ENCODE assay signal across 9 cellular contexts in the genomic region with DNA sequence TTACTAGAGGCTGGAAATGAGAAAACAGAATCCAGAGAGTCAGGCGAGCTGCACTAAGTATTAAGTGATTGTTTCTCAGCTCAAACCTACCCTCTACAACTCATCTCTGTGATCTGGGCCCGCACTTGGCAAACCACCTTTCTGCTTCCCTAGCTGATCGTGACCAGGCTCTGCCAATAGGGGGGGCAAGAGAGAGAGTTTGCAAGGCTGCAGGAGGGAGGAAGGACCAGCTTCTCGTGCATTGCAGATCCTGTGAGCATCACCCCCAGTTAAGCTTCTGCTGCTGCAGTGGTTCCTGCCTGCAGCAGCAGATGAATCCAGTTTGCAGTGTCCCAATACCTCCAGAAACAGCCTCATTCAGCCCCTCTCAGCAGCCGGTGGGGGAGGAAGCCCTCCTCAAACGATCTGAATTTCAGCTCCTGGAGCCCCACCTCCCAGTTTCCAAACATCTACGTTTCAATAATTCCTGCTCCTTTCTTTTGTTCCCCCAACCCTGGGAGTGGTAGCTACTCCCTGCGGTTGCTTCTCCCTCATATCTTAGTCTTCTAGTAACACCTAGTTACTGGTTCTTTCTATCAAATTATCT. TPM values are rescaled to one million over a fixed set of nuclear protein-coding genes. Genes with fewer than 3 reads are reported as not detected.
DNase-seq lines count a peak whose midpoint lies in the region; ATAC-seq and TF ChIP-seq lines count a peak whose summit lies in the region.
"Had no signal": no experiment of that assay in that cellular context is flagged by ENCODE, and none has a peak within 500 bp of the region (broad histone marks: within the 10 kb centered on the region; RNA-seq: fewer than 3 reads in every experiment).

No MANE protein-coding gene starts in this region.

- no peaks in the 10 kb centered on the region for H3K27me3 ChIP-seq in RWPE2 (ENCODE audit: insufficient read depth, poor library complexity, severe bottlenecking)
- H3K27me3 ChIP-seq in transverse colon, result no peaks in the 10 kb centered on the region

- WGBS in transverse colon (ENCODE audit: low coverage in 1 of 2), 2 donors, result 42 to 62% methylated on average over 3 to 8 of the region's 8 CpGs

- TF ChIP-seq CTCF in RWPE2 (IDR thresholded peaks at IDR 0.05; ENCODE audit: poor library complexity, severe bottlenecking) (peak; percentile 71), osteocyte (IDR thresholded peaks at IDR 0.05) (peak; percentile 75), transverse colon (IDR thresholded peaks at IDR 0.05) (peak; percentile 44 to 68 (median 54))

- H3K4me1 ChIP-seq in RWPE2 (ENCODE audit: insufficient read depth, poor library complexity, severe bottlenecking), result no peaks in the 10 kb centered on the region
- H3K4me1 ChIP-seq in transverse colon, result no peaks in the 10 kb centered on the region

- no peaks in the 10 kb centered on the region for H3K4me1 Mint-ChIP-seq in osteocyte (ENCODE audit: unreplicated experiment)

- peak; percentile 67; the same call in 2 of the 3 replicates for ATAC-seq in RWPE2 (ENCODE audit: low read depth)

- H3K4me3 ChIP-seq in RWPE2 (ENCODE audit: severe bottlenecking) (no peak overlapping the region), transverse colon (no peak overlapping the region)

- TF ChIP-seq POLR2A in transverse colon (IDR thresholded peaks at IDR 0.05), result no peak

- in situ Hi-C loops in transverse colon (cut with MboI; ENCODE audit: low pct_ligation_motif_present in 1 of 4, low pct_unique_long_range_greater_than_20kb in 1 of 4, low sequenced_read_pairs in 3 of 4), result loop anchor here in 1 of 4 donors (10.0 kb wide), 1 partner anchor 90 kb away; no protein-coding TSS in a partner anchor

- H3K27ac ChIP-seq in RWPE2 (ENCODE audit: poor library complexity, severe bottlenecking), result no peak overlapping the region
- no peak overlapping the region for H3K27ac ChIP-seq in transverse colon

- peaks cover 22% of the 10 kb centered on the region for H3K36me3 Mint-ChIP-seq in osteocyte (ENCODE audit: unreplicated experiment)

- H3K9me3 ChIP-seq in RWPE2 (ENCODE audit: severe bottlenecking) (no peaks in the 10 kb centered on the region), transverse colon (no peaks in the 10 kb centered on the region)

- H3K27ac Mint-ChIP-seq in osteocyte (ENCODE audit: unreplicated experiment), result no peak overlapping the region
- H3K27ac Mint-ChIP-seq: dendritic cell treated with granulocyte-macrophage colony-stimulating factor and Interleukin-4, amounts not matched to agents 40 ng/mL and 50 ng/mL, for 4 days had no signal

- H3K9me3 Mint-ChIP-seq in osteocyte (ENCODE audit: unreplicated experiment), result no peaks in the 10 kb centered on the region
- H3K9me3 Mint-ChIP-seq: dendritic cell treated with granulocyte-macrophage colony-stimulating factor and Interleukin-4, amounts not matched to agents 40 ng/mL and 50 ng/mL, for 4 days had no signal

- H3K36me3 ChIP-seq in RWPE2 (ENCODE audit: low read depth) (peaks cover 63% of the 10 kb centered on the region), transverse colon (peaks cover 0 to 36% (median 11%) of the 10 kb centered on the region in 4 donors)

- TF ChIP-seq EP300 in transverse colon (IDR thresholded peaks at IDR 0.05; ENCODE audit: low read depth), result no peak

- no peak overlapping the region for H3K4me3 Mint-ChIP-seq in osteocyte (ENCODE audit: unreplicated experiment)
- H3K4me3 Mint-ChIP-seq: dendritic cell treated with granulocyte-macrophage colony-stimulating factor and Interleukin-4, amounts not matched to agents 40 ng/mL and 50 ng/mL, for 4 days had no signal

- intact Hi-C loops in transverse colon (cut with DNase I; ENCODE audit: low total_unique reads), result no loop called here

- no peaks in the 10 kb centered on the region for H3K27me3 Mint-ChIP-seq in osteocyte (ENCODE audit: unreplicated experiment)
- H3K27me3 Mint-ChIP-seq: dendritic cell treated with granulocyte-macrophage colony-stimulating factor and Interleukin-4, amounts not matched to agents 40 ng/mL and 50 ng/mL, for 4 days had no signal

- peak; percentile 82 for DNase-seq in D341Med (ENCODE audit: low spot score)
- peak; percentile 87 for DNase-seq in HuH-7 (ENCODE audit: low spot score)
- DNase-seq in RWPE2 (ENCODE audit: low spot score), result no peak
- DNase-seq in activated T-helper 1 cell treated with anti-CD3 and anti-CD28 coated beads, Interleukin-2, amount 50 U/mL, for 16 hours (ENCODE audit: low read depth in 1 of 2, low spot score in 1 of 2), result peak; percentile 66 to 73
- DNase-seq in fibroblast of the conjunctiva (ENCODE audit: low read depth), result peak; percentile 57
- peak; percentile 89 for DNase-seq in osteocyte (ENCODE audit: extremely low spot score, unreplicated experiment)
- peak; percentile 79 for DNase-seq in transverse colon
- DNase-seq in NCI-H187 treated with DMSO at 0.1 percent for 48 hours (lab: John Stamatoyannopoulos, UW), result no peak

RNA-seq across cellular contexts. Expression of a gene that starts 20.0 kb away (rescaled TPM):
- total RNA-seq in osteocyte (37.1 and 43.2 TPM in 2 replicates), transverse colon (100 to 1,000 TPM in 1 of 4 donors, 10 to 100 TPM in 2, 1 to 10 TPM in 1; 8.0 to 147 (median 15.8) TPM)

RNA-seq across cellular contexts. Expression of a gene that starts 20.3 kb away (rescaled TPM):
- total RNA-seq in osteocyte, result 0.91 and 1.2 TPM in 2 replicates
- 1 to 10 TPM in 3 of 4 donors, not detected in 1; 1.1 to 4.0 (median 1.6) TPM for total RNA-seq in transverse colon

RNA-seq across cellular contexts. Expression of a gene that starts 22.3 kb away (rescaled TPM):
- total RNA-seq in osteocyte (6.5 and 6.9 TPM in 2 replicates), transverse colon (1 to 10 TPM in 2 of 4 donors, under 1 TPM in 1, not detected in 1; 0.20 to 1.9 (median 1.8) TPM)

RNA-seq across cellular contexts. Expression of a gene that starts 28.3 kb away (rescaled TPM):
- total RNA-seq in osteocyte (41.8 and 42.3 TPM in 2 replicates), transverse colon (100 to 1,000 TPM; 438 to 667 (median 458) TPM)

RNA-seq across cellular contexts. Expression of a gene that starts 40.7 kb away (rescaled TPM):
- total RNA-seq in osteocyte, result 40.9 and 45.9 TPM in 2 replicates
- 10 to 100 TPM; 15.7 to 32.5 (median 24.7) TPM for total RNA-seq in transverse colon

Comparison
In these comparisons a context has a peak if more than half of its experiments do, and no peak if none do; other contexts are left out.
1. DNase-seq: peak in D341Med (single experiment), HuH-7 (single experiment), activated T-helper 1 cell treated with anti-CD3 and anti-CD28 coated beads, Interleukin-2, amount 50 U/mL, for 16 hours (2 of 2), fibroblast of the conjunctiva (single experiment), osteocyte (single experiment) and transverse colon (single experiment); none in RWPE2 (single experiment) and NCI-H187 treated with DMSO at 0.1 percent for 48 hours (single experiment).
2. Peak in every context shown above with its lines, with median percentiles within 50 percentile points of each other: CTCF ChIP-seq.